ENCODE assay signal across 27 cellular contexts in the genomic region with DNA sequence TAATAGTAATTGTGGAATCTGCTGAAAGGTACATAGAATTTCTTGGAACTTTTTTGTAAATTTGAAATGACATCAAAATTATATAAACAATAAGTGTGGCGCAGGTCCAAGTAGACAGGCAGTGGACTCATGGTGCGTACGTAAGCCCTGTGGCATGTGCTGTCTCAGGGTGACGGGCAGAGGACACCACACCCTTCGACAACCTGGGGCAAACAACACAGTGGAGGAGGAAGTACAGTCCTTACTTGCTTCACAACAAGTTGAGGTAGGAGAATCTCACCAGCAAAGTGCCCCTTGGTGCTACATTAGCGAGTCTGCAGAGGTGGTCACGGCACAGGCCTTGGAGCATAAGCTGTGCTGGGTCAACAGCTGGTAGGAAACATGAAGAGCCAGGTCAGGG.
DNase-seq lines count a peak whose midpoint lies in the region; ATAC-seq and TF ChIP-seq lines count a peak whose summit lies in the region.
"Had no signal": no experiment of that assay in that cellular context is flagged by ENCODE, and none has a peak within 500 bp of the region (broad histone marks: within the 10 kb centered on the region; RNA-seq: fewer than 3 reads in every experiment).

No MANE protein-coding gene starts in this region.

- DNase-seq in Caki2 (ENCODE audit: low read depth) (peak; percentile 6), RWPE1 (ENCODE audit: low spot score) (peak; percentile 55), epithelial cell of prostate (ENCODE audit: low read depth, low spot score) (peak; percentile 36), mucosa of descending colon (peak; percentile 62 to 69 (median 68)), NCI-H226 (no peak), SHP77 treated with DMSO at 0.1 percent for 48 hours (lab: John Stamatoyannopoulos, UW) (no peak), prostate gland (ENCODE audit: low spot score) (no peak)
- DNase-seq: activated CD8-positive, alpha-beta memory T cell treated with anti-CD3 and anti-CD28 coated beads, Interleukin-2, amount 50 U/mL, for 48 hours; activated effector memory CD4-positive, alpha-beta T cell treated with anti-CD3 and anti-CD28 coated beads, Interleukin-2, amount 50 U/mL, for 16 hours; C1 segment of cervical spinal cord; effector memory CD4-positive, alpha-beta T cell; foreskin melanocyte; GF-D8; hippocampal formation; midbrain; NCI-H2029; NCI-H524 treated with DMSO at 0.1 percent for 48 hours; psoas muscle; SJCRH30; small intestine; stimulated activated CD4-positive, alpha-beta T cell treated with anti-CD3 and anti-CD28 coated beads, Interleukin-2, amount 100 ng/mL, for 48 hours had no signal

- ATAC-seq in mucosa of descending colon, result peak; percentile 100
- ATAC-seq in activated CD4-positive, CD25-positive, alpha-beta regulatory T cell treated with anti-CD3 and anti-CD28 coated beads, Interleukin-2, amount 50 U/mL, for 24 hours, result no peak
- ATAC-seq: GM12878, HCT116, K562, psoas muscle had no signal

- 86% methylated on average over 7 of the region's 7 CpGs for WGBS in prostate gland

- CTCF ChIA-PET in RWPE1 (lab: Yijun Ruan, JAX), result no interaction called here

- no peak overlapping the region for H3K27ac ChIP-seq in RWPE1
- peak overlapping the region; percentile 9 for H3K27ac ChIP-seq in epithelial cell of prostate
- no peak overlapping the region for H3K27ac ChIP-seq in prostate gland
- H3K27ac ChIP-seq: HL-60, neural progenitor cell, psoas muscle, SJCRH30 had no signal

- TF ChIP-seq POLR2A in prostate gland (IDR thresholded peaks at IDR 0.05), result no peak

- POLR2A ChIA-PET in RWPE1 (lab: Yijun Ruan, JAX; ENCODE audit: low non-redundant PET), result no interaction called here

- H3K9me3 ChIP-seq in mucosa of descending colon (no peaks in the 10 kb centered on the region), prostate gland (no peaks in the 10 kb centered on the region)
- H3K9me3 ChIP-seq: psoas muscle, SJCRH30 had no signal

- H3K27me3 ChIP-seq in prostate gland (replicated peaks; ENCODE audit: insufficient read depth), result no peaks in the 10 kb centered on the region
- H3K27me3 ChIP-seq: neural progenitor cell, SJCRH30 had no signal

- TF ChIP-seq CTCF in RWPE1 (conservative IDR thresholded peaks at IDR 0.05; ENCODE audit: low read depth) (no peak), mucosa of descending colon (IDR thresholded peaks at IDR 0.05) (no peak), prostate gland (IDR thresholded peaks at IDR 0.05) (no peak)

- no peak overlapping the region for H3K4me3 ChIP-seq in mucosa of descending colon
- H3K4me3 ChIP-seq in prostate gland, result no peak overlapping the region
- H3K4me3 ChIP-seq: GM12878, K562, neural progenitor cell, psoas muscle, SJCRH30 had no signal

- H3K4me1 ChIP-seq in mucosa of descending colon (ENCODE audit: low read depth) (no peaks in the 10 kb centered on the region), prostate gland (replicated peaks) (no peaks in the 10 kb centered on the region)
- H3K4me1 ChIP-seq: neural progenitor cell, psoas muscle, SJCRH30 had no signal

- intact Hi-C loops in mucosa of descending colon (cut with DNase I, micrococcal nuclease), result no loop called here
- intact Hi-C loops in prostate gland (cut with DNase I), result no loop called here

- H3K36me3 ChIP-seq in mucosa of descending colon (ENCODE audit: low read depth) (no peaks in the 10 kb centered on the region), prostate gland (no peaks in the 10 kb centered on the region)
- H3K36me3 ChIP-seq: neural progenitor cell, SJCRH30 had no signal

- in situ Hi-C loops in Caki2 (cut with HindIII; ENCODE audit: low pct_unique_long_range_greater_than_20kb, low sequenced_read_pairs), result no loop called here

Comparison
In these comparisons a context has a peak if more than half of its experiments do, and no peak if none do; other contexts are left out.
1. DNase-seq: peak in Caki2 (single experiment), RWPE1 (single experiment), epithelial cell of prostate (single experiment) and mucosa of descending colon (3 of 3); none in NCI-H226 (single experiment), SHP77 treated with DMSO at 0.1 percent for 48 hours (single experiment) and prostate gland (single experiment).